14 cellular contexts compared by ENCODE assay signal in the genomic region with DNA sequence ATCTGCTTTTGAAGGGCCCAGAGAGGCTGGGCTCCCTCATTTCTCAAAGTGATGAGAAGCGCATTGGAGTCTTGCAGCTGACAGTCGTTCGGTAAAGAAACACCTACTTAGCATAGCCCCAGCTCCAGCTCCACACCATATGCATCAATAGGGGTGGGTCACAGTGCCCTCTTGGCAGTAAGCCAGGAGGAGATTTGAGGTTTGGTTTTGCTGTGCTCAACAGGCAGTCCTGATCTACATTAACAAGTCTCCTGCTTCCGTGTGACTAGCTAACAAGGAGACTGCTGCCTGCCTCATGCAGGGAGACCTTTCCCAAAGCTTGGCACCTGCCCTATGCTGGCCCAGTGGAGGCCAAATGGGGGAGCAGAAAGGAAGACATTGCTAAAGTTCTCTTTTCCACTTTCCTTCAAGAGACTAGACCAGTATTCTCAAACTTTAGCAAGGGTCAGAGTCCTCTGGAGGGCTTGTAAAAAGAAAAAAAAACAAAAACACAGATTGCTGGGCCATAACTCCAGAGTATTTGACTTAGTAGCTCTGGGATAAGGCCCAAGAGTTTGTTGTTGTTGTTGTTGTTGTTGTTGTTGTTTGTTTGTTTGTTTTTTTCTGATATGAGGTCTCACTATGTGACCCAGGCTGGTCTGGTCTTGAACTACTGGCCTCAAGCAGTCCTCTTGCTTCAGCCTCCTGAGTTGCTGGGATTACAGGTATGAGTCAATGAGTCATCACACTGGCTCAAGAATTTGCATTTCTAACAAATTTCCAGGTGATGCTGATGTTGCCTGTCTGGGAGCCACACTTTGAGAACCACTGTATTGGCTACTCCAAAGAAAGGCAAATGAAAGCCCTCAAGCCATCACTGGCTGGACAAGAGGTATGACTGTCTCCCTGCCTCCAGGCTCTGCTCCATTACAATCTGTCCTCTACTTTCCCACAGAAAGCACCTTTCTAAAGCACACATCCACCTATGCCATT.
DNase-seq lines count a peak whose midpoint lies in the region; ATAC-seq and TF ChIP-seq lines count a peak whose summit lies in the region.
"Had no signal": no experiment of that assay in that cellular context is flagged by ENCODE, and none has a peak within 500 bp of the region (broad histone marks: within the 10 kb centered on the region; RNA-seq: fewer than 3 reads in every experiment).

No MANE protein-coding gene starts in this region.

- no peaks in the 10 kb centered on the region for H3K9me3 ChIP-seq in suprapubic skin
- no peaks in the 10 kb centered on the region for H3K9me3 ChIP-seq in upper lobe of right lung
- H3K9me3 ChIP-seq: ascending aorta, heart left ventricle had no signal

- peaks cover 12% of the 10 kb centered on the region for H3K4me1 Mint-ChIP-seq in activated CD4-positive, alpha-beta T cell treated with anti-CD3 and anti-CD28 coated beads, Interleukin-2, amount 10 ng/mL, durations not matched to agents 24 days and 14 days

- H3K4me3 Mint-ChIP-seq in activated CD4-positive, alpha-beta T cell treated with anti-CD3 and anti-CD28 coated beads, Interleukin-2, amount 10 ng/mL, durations not matched to agents 24 days and 14 days = no peak overlapping the region
- H3K4me3 Mint-ChIP-seq: activated T-cell treated with anti-CD3 and anti-CD28 coated beads, Interleukin-2, amount 50 U/mL, for 4 hours had no signal

- TF ChIP-seq POLR2A in suprapubic skin (IDR thresholded peaks at IDR 0.05) = no peak

- intact Hi-C loops in activated CD4-positive, alpha-beta T cell treated with anti-CD3 and anti-CD28 coated beads, Interleukin-2, amount 10 ng/mL, durations not matched to agents 24 days and 14 days (cut with micrococcal nuclease) = no loop called here
- intact Hi-C loops in upper lobe of right lung (cut with DNase I) = no loop called here

- H3K27me3 Mint-ChIP-seq in activated CD4-positive, alpha-beta T cell treated with anti-CD3 and anti-CD28 coated beads, Interleukin-2, amount 10 ng/mL, durations not matched to agents 24 days and 14 days = peaks cover 33% of the 10 kb centered on the region

- no peak overlapping the region for H3K27ac Mint-ChIP-seq in activated CD4-positive, alpha-beta T cell treated with anti-CD3 and anti-CD28 coated beads, Interleukin-2, amount 10 ng/mL, durations not matched to agents 24 days and 14 days

- no peak overlapping the region for H3K4me3 ChIP-seq in suprapubic skin
- H3K4me3 ChIP-seq in upper lobe of right lung = no peak overlapping the region
- H3K4me3 ChIP-seq: ascending aorta, heart left ventricle had no signal

- 79% methylated on average over 4 of the region's 4 CpGs for WGBS in suprapubic skin

- DNase-seq in activated CD4-positive, alpha-beta T cell treated with anti-CD3 and anti-CD28 coated beads, Interleukin-2, amount 10 ng/mL, durations not matched to agents 24 days and 14 days = peak; percentile 71
- DNase-seq in activated CD4-positive, alpha-beta T cell treated with anti-CD3 and anti-CD28 coated beads, Interleukin-2, amount 50 U/mL, for 4 hours = no peak
- peak; percentile 82 for DNase-seq in NCI-H2227 (lab: John Stamatoyannopoulos, UW; ENCODE audit: unreplicated experiment)
- DNase-seq in caudate nucleus (lab: John Stamatoyannopoulos, UW) = peak in 1 of 61 donors; percentile 42
- DNase-seq in suprapubic skin (ENCODE audit: low spot score in 2 of 2) = no peak
- DNase-seq in NAMALWA (ENCODE audit: low spot score) = no peak
- DNase-seq in upper lobe of right lung = no peak
- DNase-seq in activated naive CD4-positive, alpha-beta T cell treated with anti-CD3 and anti-CD28 coated beads, Interleukin-2, amount 50 U/mL, for 16 hours = no peak
- DNase-seq: activated T-cell treated with anti-CD3 and anti-CD28 coated beads, Interleukin-2, amount 50 U/mL, for 4 hours; heart left ventricle; KBM-7; occipital lobe had no signal

- H3K36me3 ChIP-seq in suprapubic skin (no peaks in the 10 kb centered on the region), upper lobe of right lung (no peaks in the 10 kb centered on the region)
- H3K36me3 ChIP-seq: ascending aorta, heart left ventricle had no signal

- no peaks in the 10 kb centered on the region for H3K36me3 Mint-ChIP-seq in activated CD4-positive, alpha-beta T cell treated with anti-CD3 and anti-CD28 coated beads, Interleukin-2, amount 10 ng/mL, durations not matched to agents 24 days and 14 days (ENCODE audit: low read depth)

- no peak for TF ChIP-seq CTCF in suprapubic skin (IDR thresholded peaks at IDR 0.05)
- no peak for TF ChIP-seq CTCF in upper lobe of right lung (IDR thresholded peaks at IDR 0.05)

- TF ChIP-seq EP300 in suprapubic skin (IDR thresholded peaks at IDR 0.05) = no peak

- H3K27me3 ChIP-seq in suprapubic skin = no peaks in the 10 kb centered on the region
- no peaks in the 10 kb centered on the region for H3K27me3 ChIP-seq in upper lobe of right lung
- H3K27me3 ChIP-seq: ascending aorta, heart left ventricle had no signal

- H3K4me1 ChIP-seq in suprapubic skin (peaks cover 36% of the 10 kb centered on the region), upper lobe of right lung (no peaks in the 10 kb centered on the region)

- H3K27ac ChIP-seq in caudate nucleus (ENCODE audit: low read depth, low read length) (peak overlapping the region; percentile 46), suprapubic skin (peak overlapping the region; percentile 5), upper lobe of right lung (no peak overlapping the region)

- no peaks in the 10 kb centered on the region for H3K9me3 Mint-ChIP-seq in activated CD4-positive, alpha-beta T cell treated with anti-CD3 and anti-CD28 coated beads, Interleukin-2, amount 10 ng/mL, durations not matched to agents 24 days and 14 days
- H3K9me3 Mint-ChIP-seq: activated T-cell treated with anti-CD3 and anti-CD28 coated beads, Interleukin-2, amount 50 U/mL, for 4 hours had no signal

- no peak for ATAC-seq in upper lobe of right lung
- ATAC-seq: activated CD4-positive, CD25-positive, alpha-beta regulatory T cell treated with anti-CD3 and anti-CD28 coated beads, Interleukin-2, amount 50 U/mL, for 24 hours; activated T-cell treated with anti-CD3 and anti-CD28 coated beads, Interleukin-2, amount 50 U/mL, for 4 hours had no signal

Comparison
In these comparisons a context has a peak if more than half of its experiments do, and no peak if none do; other contexts are left out.
1. DNase-seq: peak in activated CD4-positive, alpha-beta T cell treated with anti-CD3 and anti-CD28 coated beads, Interleukin-2, amount 10 ng/mL, durations not matched to agents 24 days and 14 days (single experiment) and NCI-H2227 (single experiment); none in activated CD4-positive, alpha-beta T cell treated with anti-CD3 and anti-CD28 coated beads, Interleukin-2, amount 50 U/mL, for 4 hours (0 of 2), suprapubic skin (0 of 2), NAMALWA (single experiment), upper lobe of right lung (single experiment) and activated naive CD4-positive, alpha-beta T cell treated with anti-CD3 and anti-CD28 coated beads, Interleukin-2, amount 50 U/mL, for 16 hours (single experiment).